In the genomic region with DNA sequence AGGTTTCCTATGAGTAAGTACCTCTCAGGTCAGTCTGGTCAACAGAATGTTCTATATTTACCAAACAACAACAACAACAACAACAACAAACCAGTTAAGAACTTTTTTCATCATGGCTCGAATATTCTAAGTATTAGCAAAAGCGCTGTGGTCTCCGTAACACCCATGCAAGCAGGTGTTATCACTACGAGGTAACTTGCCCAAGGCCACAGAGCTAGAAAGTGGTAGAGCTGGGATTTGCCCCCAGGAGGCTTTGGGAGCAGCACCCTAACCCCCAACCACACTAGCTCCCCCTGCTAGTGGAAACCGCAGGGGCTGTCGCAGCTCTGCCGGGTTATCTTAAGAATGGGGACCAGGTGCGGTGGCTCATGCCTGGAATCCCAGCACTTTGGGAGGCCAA, we compare ENCODE assay signal across 5 cellular contexts. TPM values are rescaled to one million over a fixed set of nuclear protein-coding genes. Genes with fewer than 3 reads are reported as not detected.
"Had no signal": no experiment of that assay in that cellular context is flagged by ENCODE, and none has a peak within 500 bp of the region (broad histone marks: within the 10 kb centered on the region; RNA-seq: fewer than 3 reads in every experiment).

No MANE protein-coding gene starts in this region.

- DNase-seq: IMR-90, KBM-7 had no signal

- H3K9me3 Mint-ChIP-seq: IgD-negative memory B cell had no signal

- H3K27ac Mint-ChIP-seq: IgD-negative memory B cell had no signal

- H3K27ac ChIP-seq: HL-60 had no signal

- H3K4me1 Mint-ChIP-seq: IgD-negative memory B cell had no signal

- H3K27me3 Mint-ChIP-seq: IgD-negative memory B cell had no signal

- H3K4me3 ChIP-seq: K562 had no signal

- ATAC-seq: K562 had no signal

- H3K4me3 Mint-ChIP-seq: IgD-negative memory B cell had no signal

RNA-seq across cellular contexts. Expression of gene C16orf74, which starts 23.9 kb away (rescaled TPM):
- total RNA-seq: K562 had no signal
- polyA plus RNA-seq: K562 had no signal
